21 cellular contexts compared by ENCODE assay signal in the genomic region with DNA sequence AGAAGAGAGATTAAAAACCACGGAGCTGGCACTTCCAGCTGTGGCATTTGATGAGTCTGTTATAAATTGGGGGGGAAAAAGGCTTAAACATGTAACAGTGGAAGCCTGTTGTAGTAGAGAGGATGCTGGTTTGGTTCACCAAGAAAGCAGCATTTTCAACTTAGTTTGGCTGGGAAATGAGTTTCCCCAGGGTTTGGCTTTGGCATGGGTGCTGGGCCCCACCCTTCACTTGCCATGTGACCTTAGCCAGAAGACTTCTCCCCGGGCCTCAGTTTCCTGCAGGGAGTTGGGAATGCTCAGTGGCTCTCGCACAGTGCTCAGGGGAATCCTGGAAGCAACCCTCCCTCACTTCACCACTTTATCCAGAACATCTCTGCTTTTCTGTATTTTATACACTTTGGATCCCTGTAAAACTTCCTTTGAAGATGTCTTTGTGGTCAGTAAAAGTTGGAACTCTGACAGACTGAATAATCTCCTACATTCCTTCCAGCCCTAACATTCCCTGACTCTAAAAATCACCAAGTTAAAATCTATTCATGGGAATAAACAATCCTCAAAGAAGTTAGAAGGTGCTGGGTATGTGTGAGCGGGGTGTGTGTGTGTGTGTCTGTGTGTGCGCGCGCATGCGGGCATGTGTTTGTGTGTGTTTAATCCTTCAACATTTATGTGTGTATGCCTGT.
DNase-seq lines count a peak whose midpoint lies in the region; ATAC-seq, FAIRE-seq and TF ChIP-seq lines count a peak whose summit lies in the region.
"Had no signal": no experiment of that assay in that cellular context is flagged by ENCODE, and none has a peak within 500 bp of the region (broad histone marks: within the 10 kb centered on the region; RNA-seq: fewer than 3 reads in every experiment).

No MANE protein-coding gene starts in this region.

- H3K4me3 ChIP-seq in AG10803 (ENCODE audit: low read length) (no peak overlapping the region), osteoblast (ENCODE audit: insufficient read depth, low read length) (no peak overlapping the region), neural progenitor cell (no peak overlapping the region), right atrium auricular region (no peak overlapping the region)
- H3K4me3 ChIP-seq: gastroesophageal sphincter, pancreas, tibial artery had no signal

- no peak overlapping the region for H3K4me3 Mint-ChIP-seq in neural progenitor cell
- H3K4me3 Mint-ChIP-seq: activated T-helper 1 cell treated with anti-CD3 and anti-CD28 coated beads, Interleukin-12 subunit alpha, Interleukin-12 subunit beta, Interleukin-2, Interleukin-4 antibody, amounts not matched to agents 30 ng/mL and 10 ng/mL and 1 ng/mL, durations not matched to agents 14 hours and 24 hours and 36 hours; CD8-positive, alpha-beta memory T cell; naive thymus-derived CD4-positive, alpha-beta T cell had no signal

- DNase-seq in AG10803 (ENCODE audit: low read depth) (peak; percentile 83), M059J (ENCODE audit: low read depth) (peak; percentile 74), osteoblast (ENCODE audit: insufficient read length, low spot score, missing footprints) (peak; percentile 46), neural progenitor cell (ENCODE audit: low spot score) (no peak), middle frontal gyrus (ENCODE audit: extremely low spot score, low spot score) (no peak), right atrium auricular region (ENCODE audit: low spot score) (no peak)
- DNase-seq: activated CD4-positive, alpha-beta T cell treated with anti-CD3 and anti-CD28 coated beads for 4 hours; CD8-positive, alpha-beta memory T cell; naive thymus-derived CD4-positive, alpha-beta T cell; NCI-H1417 treated with DMSO at 0.1 percent for 48 hours; NCI-H2171 treated with DMSO at 0.1 percent for 48 hours; pancreas; SHP77 treated with DMSO at 0.1 percent for 48 hours; stimulated activated naive CD8-positive, alpha-beta T cell treated with anti-CD3 and anti-CD28 coated beads, Interleukin-15, Interleukin-2, amounts not matched to agents 100 U/mL and 50 U/mL, for 24 hours; tibial artery had no signal

- H3K79me2 ChIP-seq in osteoblast (ENCODE audit: insufficient read depth, low read length) (no peaks in the 10 kb centered on the region), neural progenitor cell (ENCODE audit: low read depth) (no peaks in the 10 kb centered on the region)

- peak; percentile 70 for FAIRE-seq in endometrium (lab: Jason Lieb, UNC)
- FAIRE-seq: HepG2, pancreas had no signal

- no peak overlapping the region for H3K27ac Mint-ChIP-seq in neural progenitor cell
- H3K27ac Mint-ChIP-seq: activated naive CD4-positive, alpha-beta T cell treated with anti-CD3 and anti-CD28 coated beads, Interleukin-2, amount 50 U/mL, for 72 hours; activated T-helper 1 cell treated with anti-CD3 and anti-CD28 coated beads, Interleukin-12 subunit alpha, Interleukin-12 subunit beta, Interleukin-2, Interleukin-4 antibody, amounts not matched to agents 30 ng/mL and 10 ng/mL and 1 ng/mL, durations not matched to agents 14 hours and 24 hours and 36 hours; CD8-positive, alpha-beta memory T cell; naive thymus-derived CD4-positive, alpha-beta T cell had no signal

- H3K36me3 ChIP-seq in osteoblast (ENCODE audit: insufficient read depth, low read length), result no peaks in the 10 kb centered on the region
- no peaks in the 10 kb centered on the region for H3K36me3 ChIP-seq in neural progenitor cell
- no peaks in the 10 kb centered on the region for H3K36me3 ChIP-seq in right atrium auricular region
- H3K36me3 ChIP-seq: gastroesophageal sphincter, pancreas, tibial artery had no signal

- no peak overlapping the region for H2AFZ ChIP-seq in osteoblast (ENCODE audit: low read length)
- H2AFZ ChIP-seq in neural progenitor cell (replicated peaks), result no peak overlapping the region

- H3F3A ChIP-seq in neural progenitor cell (ENCODE audit: low read depth), result peaks cover 16% of the 10 kb centered on the region

- peaks cover 7% of the 10 kb centered on the region for H3K27me3 Mint-ChIP-seq in neural progenitor cell (ENCODE audit: insufficient read depth, low read depth)

- peak overlapping the region; percentile 30 for H3K4me2 ChIP-seq in osteoblast (ENCODE audit: insufficient read depth, low read length)
- no peak overlapping the region for H3K4me2 ChIP-seq in neural progenitor cell

- TF ChIP-seq CTCF in AG10803 (conservative IDR thresholded peaks at IDR 0.05; ENCODE audit: low read length) (no peak), osteoblast (IDR thresholded peaks at IDR 0.05; ENCODE audit: extremely low read depth, low read depth, low read length) (no peak), neural progenitor cell (IDR thresholded peaks at IDR 0.05) (no peak), right atrium auricular region (IDR thresholded peaks at IDR 0.05) (no peak)

- H4K20me1 ChIP-seq in osteoblast (ENCODE audit: insufficient read depth, low read length) (peaks cover 3% of the 10 kb centered on the region), neural progenitor cell (ENCODE audit: low read depth) (no peaks in the 10 kb centered on the region)

- no peaks in the 10 kb centered on the region for H3K9me3 Mint-ChIP-seq in neural progenitor cell
- H3K9me3 Mint-ChIP-seq: activated naive CD4-positive, alpha-beta T cell treated with anti-CD3 and anti-CD28 coated beads, Interleukin-2, amount 50 U/mL, for 72 hours; activated T-helper 1 cell treated with anti-CD3 and anti-CD28 coated beads, Interleukin-12 subunit alpha, Interleukin-12 subunit beta, Interleukin-2, Interleukin-4 antibody, amounts not matched to agents 30 ng/mL and 10 ng/mL and 1 ng/mL, durations not matched to agents 14 hours and 24 hours and 36 hours had no signal

- no peak overlapping the region for H3K9ac ChIP-seq in neural progenitor cell

- H3K4me1 ChIP-seq in osteoblast (ENCODE audit: insufficient read depth, low read length) (peaks cover 7% of the 10 kb centered on the region), neural progenitor cell (peaks cover 31% of the 10 kb centered on the region), right atrium auricular region (no peaks in the 10 kb centered on the region)
- H3K4me1 ChIP-seq: pancreas had no signal

- H3K36me3 Mint-ChIP-seq in neural progenitor cell, result no peaks in the 10 kb centered on the region
- H3K36me3 Mint-ChIP-seq: activated naive CD4-positive, alpha-beta T cell treated with anti-CD3 and anti-CD28 coated beads, Interleukin-2, amount 50 U/mL, for 72 hours; CD8-positive, alpha-beta memory T cell; naive thymus-derived CD4-positive, alpha-beta T cell had no signal

- ATAC-seq in HG02973 (IDR thresholded peaks at IDR 0.05; ENCODE audit: unreplicated experiment), result no peak
- ATAC-seq: activated naive CD4-positive, alpha-beta T cell treated with anti-CD3 and anti-CD28 coated beads, Interleukin-2, amount 50 U/mL, for 72 hours; gastroesophageal sphincter; HepG2; naive thymus-derived CD4-positive, alpha-beta T cell; pancreas; stimulated activated naive CD8-positive, alpha-beta T cell treated with anti-CD3 and anti-CD28 coated beads, Interleukin-15, Interleukin-2, amounts not matched to agents 100 U/mL and 50 U/mL, for 24 hours had no signal

- H3K27me3 ChIP-seq in osteoblast (ENCODE audit: insufficient read depth, low read length) (no peaks in the 10 kb centered on the region), neural progenitor cell (no peaks in the 10 kb centered on the region), right atrium auricular region (no peaks in the 10 kb centered on the region)
- H3K27me3 ChIP-seq: gastroesophageal sphincter, pancreas, tibial artery had no signal

- H3K4me1 Mint-ChIP-seq in neural progenitor cell, result peaks cover 51% of the 10 kb centered on the region
- H3K4me1 Mint-ChIP-seq: CD8-positive, alpha-beta memory T cell; naive thymus-derived CD4-positive, alpha-beta T cell had no signal

- no peak overlapping the region for H3K27ac ChIP-seq in osteoblast (ENCODE audit: low read depth, low read length)
- H3K27ac ChIP-seq in neural progenitor cell, result no peak overlapping the region
- no peak overlapping the region for H3K27ac ChIP-seq in right atrium auricular region
- H3K27ac ChIP-seq: gastroesophageal sphincter, pancreas, tibial artery had no signal

- H3K9me3 ChIP-seq in osteoblast (ENCODE audit: low read depth, low read length), result no peaks in the 10 kb centered on the region
- H3K9me3 ChIP-seq in neural progenitor cell (ENCODE audit: low read depth), result no peaks in the 10 kb centered on the region
- no peaks in the 10 kb centered on the region for H3K9me3 ChIP-seq in right atrium auricular region
- H3K9me3 ChIP-seq: gastroesophageal sphincter, pancreas, tibial artery had no signal

Comparison
In these comparisons a context has a peak if more than half of its experiments do, and no peak if none do; other contexts are left out.
1. DNase-seq: peak in AG10803 (single experiment), M059J (single experiment) and osteoblast (single experiment); none in neural progenitor cell (single experiment), middle frontal gyrus (single experiment) and right atrium auricular region (single experiment).